11 cellular contexts compared by ENCODE assay signal in genomic region chr22:36326178-36327161, GRCh38.
A peak's percentile ranks its signal among the peaks of the same experiment; 100 is the strongest.
DNase-seq lines count a peak whose midpoint lies in the region; ATAC-seq, FAIRE-seq and TF ChIP-seq lines count a peak whose summit lies in the region.
"Had no signal": no experiment of that assay in that cellular context is flagged by ENCODE, and none has a peak within 500 bp of the region (broad histone marks: within the 10 kb centered on the region; RNA-seq: fewer than 3 reads in every experiment).

No MANE protein-coding gene starts in this region.

- peaks cover 69% of the 10 kb centered on the region for H3K4me1 ChIP-seq in A549
- H3K4me1 ChIP-seq in Peyer's patch: peaks cover 7 to 84% (median 41%) of the 10 kb centered on the region in 4 donors
- peaks cover 29% of the 10 kb centered on the region for H3K4me1 ChIP-seq in endodermal cell (ENCODE audit: control insufficient read depth, insufficient read depth, low read length)
- peaks cover 81% of the 10 kb centered on the region for H3K4me1 ChIP-seq in osteoblast (ENCODE audit: insufficient read depth, low read length)

- H3K9me3 Mint-ChIP-seq in endodermal cell: no peaks in the 10 kb centered on the region

- peak overlapping the region; percentile 96 to 99; a peak in 5 of 6 replicates for H3K27ac ChIP-seq in A549
- peak overlapping the region; percentile 86 to 95 (median 88) for H3K27ac ChIP-seq in Peyer's patch
- peak overlapping the region; percentile 27 for H3K27ac ChIP-seq in endodermal cell (ENCODE audit: low read depth, low read length)
- H3K27ac ChIP-seq in osteoblast (ENCODE audit: low read depth, low read length): peak overlapping the region; percentile 99

- H3K4me2 ChIP-seq in A549 (no peak overlapping the region), osteoblast (ENCODE audit: insufficient read depth, low read length) (no peak overlapping the region)

- 83% methylated on average over 17 of the region's 20 CpGs for WGBS in A549 (ENCODE audit: missing lambda C conversion rate)
- WGBS in endodermal cell (ENCODE audit: insufficient coverage in 1 of 2, insufficient read length in 1 of 2), 2 experiments: 92 to 93% methylated on average over 19 to 20 of the region's 20 CpGs

- H3K36me3 ChIP-seq in Peyer's patch (peaks cover 0 to 71% (median 0%) of the 10 kb centered on the region in 3 donors), endodermal cell (ENCODE audit: control insufficient read depth, insufficient read depth, low read length) (peaks cover 95% of the 10 kb centered on the region), osteoblast (ENCODE audit: insufficient read depth, low read length) (peaks cover 85% of the 10 kb centered on the region)

- TF ChIP-seq POLR2A in A549 (IDR thresholded peaks at IDR 0.05; ENCODE audit: low read length): no peak
- no peak for TF ChIP-seq POLR2A in Peyer's patch (IDR thresholded peaks at IDR 0.05)

- peaks cover 100% of the 10 kb centered on the region for H3K79me2 ChIP-seq in osteoblast (ENCODE audit: insufficient read depth, low read length)

- H3K9me3 ChIP-seq in A549 (no peaks in the 10 kb centered on the region), Peyer's patch (no peaks in the 10 kb centered on the region), endodermal cell (ENCODE audit: control insufficient read depth, low read length) (no peaks in the 10 kb centered on the region), osteoblast (ENCODE audit: low read depth, low read length) (no peaks in the 10 kb centered on the region)

- peaks cover 34% of the 10 kb centered on the region for H3K4me1 Mint-ChIP-seq in endodermal cell

- CTCF ChIA-PET in A549 (lab: Yijun Ruan, JAX): interaction anchor here (0.7 to 4.4 kb wide), 5 partner anchors 25 to 144 kb away, joined by 3 to 24 read pairs (median 7); no protein-coding TSS in a partner anchor

- H3K4me3 Mint-ChIP-seq in endodermal cell: no peak overlapping the region

- no peak overlapping the region for H2AFZ ChIP-seq in osteoblast (ENCODE audit: low read length)

- TF ChIP-seq CTCF in A549 (IDR thresholded peaks at IDR 0.05) (no peak), Peyer's patch (IDR thresholded peaks at IDR 0.05) (no peak), endodermal cell (conservative IDR thresholded peaks at IDR 0.05) (no peak), osteoblast (IDR thresholded peaks at IDR 0.05; ENCODE audit: extremely low read depth, low read depth, low read length) (no peak)

- H3K27ac Mint-ChIP-seq in endodermal cell: peak overlapping the region; percentile 99

- no peak for TF ChIP-seq RAD21 in A549 (conservative IDR thresholded peaks at IDR 0.05 in 1 of 2, IDR thresholded peaks at IDR 0.05 in 1 of 2)

- no peak for ATAC-seq in A549
- no peak for ATAC-seq in GM18907 (IDR thresholded peaks at IDR 0.05; ENCODE audit: unreplicated experiment)

- POLR2A ChIA-PET in A549 (lab: Yijun Ruan, JAX): interaction anchor here (1.6 kb wide), 1 partner anchor 26 kb away, joined by 4 read pairs; no protein-coding TSS in a partner anchor

- H3K27me3 ChIP-seq in Peyer's patch: no peaks in the 10 kb centered on the region
- H3K27me3 ChIP-seq in endodermal cell (ENCODE audit: control insufficient read depth, insufficient read depth, low read length, poor library complexity, severe bottlenecking): no peaks in the 10 kb centered on the region
- H3K27me3 ChIP-seq in osteoblast (ENCODE audit: insufficient read depth, low read length): no peaks in the 10 kb centered on the region

- H3K9ac ChIP-seq in endodermal cell (ENCODE audit: extremely low read depth, low read length, poor library complexity, severe bottlenecking): no peak overlapping the region

- no peaks in the 10 kb centered on the region for H3K27me3 Mint-ChIP-seq in endodermal cell (ENCODE audit: insufficient read depth)

- peaks cover 64% of the 10 kb centered on the region for H3K36me3 Mint-ChIP-seq in endodermal cell (ENCODE audit: low read depth)

- H3K4me3 ChIP-seq in A549: no peak overlapping the region
- H3K4me3 ChIP-seq in Peyer's patch: no peak overlapping the region
- H3K4me3 ChIP-seq in endodermal cell (ENCODE audit: low read length): no peak overlapping the region
- no peak overlapping the region for H3K4me3 ChIP-seq in osteoblast (ENCODE audit: insufficient read depth, low read length)

- no peak for DNase-seq in A549 (ENCODE audit: low read depth in 1 of 2, low spot score in 1 of 2)
- DNase-seq in Peyer's patch: no peak
- DNase-seq in endodermal cell: no peak
- DNase-seq in osteoblast (ENCODE audit: insufficient read length, low spot score, missing footprints): peak; percentile 50
- no peak for DNase-seq in MV-4-11 (lab: John Stamatoyannopoulos, UW)
- no peak for DNase-seq in epidermal melanocyte (ENCODE audit: insufficient read length, low spot score)
- no peak for DNase-seq in HuH-7.5 (ENCODE audit: low spot score)
- DNase-seq: kidney glomerular epithelial cell, NCI-H1930, T-helper 9 cell had no signal

- no peak for TF ChIP-seq EP300 in A549 (IDR thresholded peaks at IDR 0.05)

- H4K20me1 ChIP-seq in osteoblast (ENCODE audit: insufficient read depth, low read length): peaks cover 20% of the 10 kb centered on the region

- no peak for FAIRE-seq in A549 (lab: Jason Lieb, UNC)

TF ChIP-seq in A549, 52 proteins besides CTCF, POLR2A, EP300 and RAD21:
- TF ChIP-seq ESRRA (IDR thresholded peaks at IDR 0.05; ENCODE audit: borderline replicate concordance, low read length) (no peak), NFE2L2 (conservative IDR thresholded peaks at IDR 0.05; ENCODE audit: low read length) (no peak)

Comparison
In these comparisons a context has a peak if more than half of its experiments do, and no peak if none do; other contexts are left out.
1. H3K27ac ChIP-seq: peak in every context shown above with its lines; median percentile 99 in osteoblast; 98 in A549; 88 in Peyer's patch; 27 in endodermal cell.